Comparison of ENCODE assay signal across 9 cellular contexts in genomic region chr19:48646912-48647216, GRCh38. TPM values are rescaled to one million over a fixed set of nuclear protein-coding genes. Genes with fewer than 3 reads are reported as not detected.
DNase-seq lines count a peak whose midpoint lies in the region; ATAC-seq, FAIRE-seq and TF ChIP-seq lines count a peak whose summit lies in the region.
"Had no signal": no experiment of that assay in that cellular context is flagged by ENCODE, and none has a peak within 500 bp of the region (broad histone marks: within the 10 kb centered on the region; RNA-seq: fewer than 3 reads in every experiment).

No MANE protein-coding gene starts in this region.

- no peaks in the 10 kb centered on the region for H3K27me3 Mint-ChIP-seq in CD4-positive, alpha-beta memory T cell
- H3K27me3 Mint-ChIP-seq in astrocyte (ENCODE audit: low read depth, unreplicated experiment) = peaks cover 2% of the 10 kb centered on the region
- peaks cover 0 to 4% (median 0%) of the 10 kb centered on the region in 5 donors for H3K27me3 Mint-ChIP-seq in naive thymus-derived CD4-positive, alpha-beta T cell

- H2BK15ac ChIP-seq in IMR-90 (ENCODE audit: low read depth, low read length) = 0 out of 3 replicates have a peak overlapping the region, but pooled peaks have one; percentile 40

- H3K36me3 ChIP-seq in CD4-positive, alpha-beta memory T cell (ENCODE audit: insufficient read depth, low read length) = no peaks in the 10 kb centered on the region
- no peaks in the 10 kb centered on the region for H3K36me3 ChIP-seq in IMR-90 (ENCODE audit: control insufficient read depth, insufficient read depth, low read length)
- H3K36me3 ChIP-seq in astrocyte (ENCODE audit: insufficient read depth, low read length) = no peaks in the 10 kb centered on the region
- H3K36me3 ChIP-seq in naive thymus-derived CD4-positive, alpha-beta T cell (ENCODE audit: control insufficient read depth in 2 of 3, insufficient read depth in 3 of 3, low read length in 3 of 3) = no peaks in the 10 kb centered on the region

- H3K4me2 ChIP-seq in IMR-90 (ENCODE audit: low read depth, low read length) (0 out of 2 replicates have a peak overlapping the region, but pooled peaks have one; percentile 12), astrocyte (ENCODE audit: low read length) (peak overlapping the region; percentile 98)

- no peak for FAIRE-seq in astrocyte (lab: Jason Lieb, UNC)

- no peaks in the 10 kb centered on the region for H3K36me3 Mint-ChIP-seq in CD4-positive, alpha-beta memory T cell
- H3K36me3 Mint-ChIP-seq in astrocyte (ENCODE audit: low read depth, unreplicated experiment) = peaks cover 2% of the 10 kb centered on the region
- no peaks in the 10 kb centered on the region for H3K36me3 Mint-ChIP-seq in naive thymus-derived CD4-positive, alpha-beta T cell

- no peaks in the 10 kb centered on the region for H3K79me2 ChIP-seq in astrocyte (ENCODE audit: insufficient read depth, low read length)

- peak overlapping the region; percentile 58 for H2AK5ac ChIP-seq in IMR-90 (ENCODE audit: low read depth, low read length)

- H2BK20ac ChIP-seq in IMR-90 (ENCODE audit: low read depth, low read length) = 0 out of 2 replicates have a peak overlapping the region, but pooled peaks have one; percentile 14

- H2AFZ ChIP-seq in IMR-90 (replicated peaks; ENCODE audit: low read length, poor library complexity) (peak overlapping the region; percentile 64), astrocyte (ENCODE audit: low read depth, low read length) (no peak overlapping the region)

- H3K9me1 ChIP-seq in IMR-90 (ENCODE audit: insufficient read depth, low read length) = no peaks in the 10 kb centered on the region; the same call in 1 of the 2 replicates

- H3K23ac ChIP-seq in IMR-90 (ENCODE audit: low read depth, low read length) = no peak overlapping the region

- peaks cover 46% of the 10 kb centered on the region for H3K4me1 ChIP-seq in CD4-positive, alpha-beta memory T cell (ENCODE audit: insufficient read depth, low read length)
- H3K4me1 ChIP-seq in IMR-90 (ENCODE audit: control insufficient read depth, insufficient read depth, low read length) (peaks cover 5% of the 10 kb centered on the region), astrocyte (ENCODE audit: insufficient read depth, low read length) (peaks cover 19% of the 10 kb centered on the region)
- H3K4me1 ChIP-seq in naive thymus-derived CD4-positive, alpha-beta T cell (ENCODE audit: control insufficient read depth in 2 of 2, insufficient read depth in 2 of 2, low read length in 2 of 2) = peaks cover 21% of the 10 kb centered on the region in 2 donors

- no peaks in the 10 kb centered on the region for H3K27me3 ChIP-seq in CD4-positive, alpha-beta memory T cell (ENCODE audit: insufficient read depth, low read length)
- peaks cover under 1% of the 10 kb centered on the region; the same call in 1 of the 2 replicates for H3K27me3 ChIP-seq in IMR-90 (ENCODE audit: control insufficient read depth, insufficient read depth, low read length)
- H3K27me3 ChIP-seq in astrocyte (ENCODE audit: insufficient read depth, low read length) = no peaks in the 10 kb centered on the region
- no peaks in the 10 kb centered on the region for H3K27me3 ChIP-seq in naive thymus-derived CD4-positive, alpha-beta T cell (ENCODE audit: control insufficient read depth in 2 of 2, insufficient read depth in 2 of 2, low read length in 2 of 2)

- WGBS in IMR-90 (ENCODE audit: extremely low coverage in 2 of 2, insufficient read length in 1 of 2), 2 experiments = 20% methylated on average over 1 of the region's 3 CpGs; no CpG with 5 or more reads in 1 of the 2 experiments

- CTCF ChIA-PET in CD4-positive, alpha-beta memory T cell (lab: Charles Lee; ENCODE audit: partially characterized antibody) = interaction anchor here (1.3 to 2.6 kb wide), 7 partner anchors 10 to 346 kb away, joined by 5 to 34 read pairs (median 16); partner anchors contain the start of genes DBP, GYS1, HSD17B14 and RUVBL2
- CTCF ChIA-PET in IMR-90 (lab: Yijun Ruan, JAX) = no interaction called here
- CTCF ChIA-PET in naive thymus-derived CD4-positive, alpha-beta T cell (lab: Charles Lee) = interaction anchor here (0.6 to 2.1 kb wide), 6 partner anchors 9 to 218 kb away, joined by 3 to 11 read pairs (median 6); no protein-coding TSS in a partner anchor

- DNase-seq in CD4-positive, alpha-beta memory T cell = no peak
- DNase-seq in IMR-90 (no peak), astrocyte (ENCODE audit: low read depth) (no peak), C1 segment of cervical spinal cord (lab: John Stamatoyannopoulos, UW) (no peak), NCI-H187 treated with DMSO at 0.1 percent for 48 hours (lab: John Stamatoyannopoulos, UW) (no peak), OCI-M2 (lab: John Stamatoyannopoulos, UW; ENCODE audit: unreplicated experiment) (no peak)
- no peak for DNase-seq in naive thymus-derived CD4-positive, alpha-beta T cell

- no peak for TF ChIP-seq RAD21 in IMR-90 (IDR thresholded peaks at IDR 0.05; ENCODE audit: low read length)

- H4K20me1 ChIP-seq in IMR-90 (ENCODE audit: insufficient read depth, low read length) (no peaks in the 10 kb centered on the region), astrocyte (ENCODE audit: insufficient read depth, low read length) (no peaks in the 10 kb centered on the region)

- BruUV-seq in IMR-90 (replicated peaks; lab: Mats Ljungman, UMichigan) = no TSS peak

- no peak overlapping the region for H4K5ac ChIP-seq in IMR-90 (ENCODE audit: low read depth, low read length)

- dilution Hi-C loops in IMR-90 (cut with HindIII; ENCODE audit: low sequenced_read_pairs, unreplicated experiment) = no loop called here

- H3K56ac ChIP-seq in IMR-90 (ENCODE audit: extremely low read depth, insufficient read depth, low read length) = no peak overlapping the region

- peak overlapping the region; percentile 66 to 95 (median 83) for H3K27ac Mint-ChIP-seq in CD4-positive, alpha-beta memory T cell
- H3K27ac Mint-ChIP-seq in astrocyte (ENCODE audit: unreplicated experiment) = no peak overlapping the region
- peak overlapping the region; percentile 76 to 97 (median 94) for H3K27ac Mint-ChIP-seq in naive thymus-derived CD4-positive, alpha-beta T cell

- no peak overlapping the region for H2BK5ac ChIP-seq in IMR-90 (ENCODE audit: low read depth, low read length, poor library complexity, severe bottlenecking)

- H4K8ac ChIP-seq in IMR-90 (ENCODE audit: low read depth in 2 of 2, low read length in 2 of 2) = peak overlapping the region; percentile 44 to 57; a peak in 3 of 4 replicates

- no peak overlapping the region for H2AK9ac ChIP-seq in IMR-90 (replicated peaks; ENCODE audit: low read depth, low read length, poor library complexity)

- intact Hi-C loops in CD4-positive, alpha-beta memory T cell (cut with micrococcal nuclease) = loop anchor here (1.0 to 5.0 kb wide), 11 partner anchors 9 to 320 kb away; partner anchors contain the start of genes FTL, RPL18 and SPHK2
- intact Hi-C loops in IMR-90 (cut with micrococcal nuclease) = loop anchor here (2.0 to 10.0 kb wide), 3 partner anchors 138 to 318 kb away; partner anchors contain the start of gene FTL
- intact Hi-C loops in naive thymus-derived CD4-positive, alpha-beta T cell (cut with micrococcal nuclease) = loop anchor here (1.0 to 5.0 kb wide), 19 partner anchors 9 to 440 kb away; partner anchors contain the start of genes FTL (in 2 of the 2), RPL18 (in 1 of the 2), SNRNP70 (in 1 of the 2) and SPHK2 (in 1 of the 2)

- H2BK120ac ChIP-seq in IMR-90 (ENCODE audit: low read depth, low read length) = peak overlapping the region; percentile 21; the same call in 1 of the 2 replicates

- peaks cover 23 to 55% (median 39%) of the 10 kb centered on the region in 4 donors for H3K4me1 Mint-ChIP-seq in CD4-positive, alpha-beta memory T cell
- H3K4me1 Mint-ChIP-seq in astrocyte (ENCODE audit: low read depth, unreplicated experiment) = peaks cover 4% of the 10 kb centered on the region
- peaks cover 25 to 58% (median 43%) of the 10 kb centered on the region in 7 donors for H3K4me1 Mint-ChIP-seq in naive thymus-derived CD4-positive, alpha-beta T cell

- peak overlapping the region; percentile 4 to 70 (median 32) for H3K4me3 Mint-ChIP-seq in CD4-positive, alpha-beta memory T cell
- peak overlapping the region; percentile 30 for H3K4me3 Mint-ChIP-seq in astrocyte (ENCODE audit: unreplicated experiment)
- H3K4me3 Mint-ChIP-seq in naive thymus-derived CD4-positive, alpha-beta T cell = peak overlapping the region; percentile 14 to 99 (median 68)

- H3K9me3 ChIP-seq in CD4-positive, alpha-beta memory T cell (ENCODE audit: control insufficient read depth in 1 of 2, low read length in 2 of 2) = no peaks in the 10 kb centered on the region
- H3K9me3 ChIP-seq in IMR-90 (ENCODE audit: control insufficient read depth, insufficient read depth, low read length) = peaks cover 3% of the 10 kb centered on the region; the same call in 1 of the 2 replicates
- no peaks in the 10 kb centered on the region for H3K9me3 ChIP-seq in astrocyte (ENCODE audit: insufficient read depth, low read depth, low read length)
- no peaks in the 10 kb centered on the region for H3K9me3 ChIP-seq in naive thymus-derived CD4-positive, alpha-beta T cell (ENCODE audit: control insufficient read depth in 2 of 3, low read length in 3 of 3)

- TF ChIP-seq POLR2A in IMR-90 (IDR thresholded peaks at IDR 0.05; ENCODE audit: low read depth, low read length) = no peak

- no peak overlapping the region for H3K18ac ChIP-seq in IMR-90 (ENCODE audit: low read depth, low read length)

- peaks cover 0 to 1% (median 0%) of the 10 kb centered on the region in 8 donors for H3K9me3 Mint-ChIP-seq in CD4-positive, alpha-beta memory T cell
- no peaks in the 10 kb centered on the region for H3K9me3 Mint-ChIP-seq in astrocyte (ENCODE audit: unreplicated experiment)
- no peaks in the 10 kb centered on the region for H3K9me3 Mint-ChIP-seq in naive thymus-derived CD4-positive, alpha-beta T cell

- H3K9ac ChIP-seq in IMR-90 (ENCODE audit: low read depth, low read length) (no peak overlapping the region), astrocyte (ENCODE audit: low read length) (no peak overlapping the region)

- no peak overlapping the region for H3K27ac ChIP-seq in CD4-positive, alpha-beta memory T cell (ENCODE audit: low read depth, low read length)
- H3K27ac ChIP-seq in IMR-90 (ENCODE audit: insufficient read depth, low read length) (no peak overlapping the region), astrocyte (ENCODE audit: low read depth, low read length) (no peak overlapping the region)
- peak overlapping the region; percentile 79 for H3K27ac ChIP-seq in naive thymus-derived CD4-positive, alpha-beta T cell (ENCODE audit: low read depth, low read length)

- TF ChIP-seq CTCF in IMR-90 (conservative IDR thresholded peaks at IDR 0.05; ENCODE audit: low read depth, low read length) (no peak), astrocyte (IDR thresholded peaks at IDR 0.05; ENCODE audit: insufficient read depth, low read depth, low read length) (no peak)

- H4K91ac ChIP-seq in IMR-90 (ENCODE audit: insufficient read depth, low read depth, low read length) = peak overlapping the region; percentile 23; the same call in 1 of the 2 replicates

- no peak overlapping the region for H3K14ac ChIP-seq in IMR-90 (replicated peaks; ENCODE audit: low read depth, low read length)

- POLR2A ChIA-PET in CD4-positive, alpha-beta memory T cell (lab: Charles Lee; ENCODE audit: partially characterized antibody) = interaction anchor here (1.0 to 4.1 kb wide), 17 partner anchors 9 to 318 kb away, joined by 3 to 76 read pairs (median 10); partner anchors contain the start of genes DBP, FAM83E, FTL and PPP1R15A
- POLR2A ChIA-PET in IMR-90 (lab: Charles Lee; ENCODE audit: unreplicated experiment) = no interaction called here
- POLR2A ChIA-PET in naive thymus-derived CD4-positive, alpha-beta T cell (lab: Charles Lee) = interaction anchor here (0.5 to 3.0 kb wide), 10 partner anchors 10 to 317 kb away, joined by 3 to 36 read pairs (median 8); partner anchors contain the start of genes DBP, RASIP1, RPL18 and SPHK2

- no peaks in the 10 kb centered on the region for H3K79me1 ChIP-seq in IMR-90 (ENCODE audit: low read depth in 1 of 2, low read length in 2 of 2)

- H3K4me3 ChIP-seq in CD4-positive, alpha-beta memory T cell (ENCODE audit: low read length in 2 of 2) = no peak overlapping the region
- no peak overlapping the region for H3K4me3 ChIP-seq in IMR-90 (ENCODE audit: insufficient read depth, low read depth, low read length)
- no peak overlapping the region for H3K4me3 ChIP-seq in astrocyte (ENCODE audit: insufficient read depth, low read depth, low read length)
- H3K4me3 ChIP-seq in naive thymus-derived CD4-positive, alpha-beta T cell (ENCODE audit: low read length) = no peak overlapping the region

- in situ Hi-C loops in IMR-90 (cut with MboI; ENCODE audit: low sequenced_read_pairs) = loop anchor here (10.0 kb wide), 2 partner anchors 188 to 318 kb away; partner anchors contain the start of genes FTL and HSD17B14

- ATAC-seq in IMR-90 (ENCODE audit: low read depth) = no peak
- no peak for ATAC-seq in naive thymus-derived CD4-positive, alpha-beta T cell
- no peak for ATAC-seq in HG02571 (IDR thresholded peaks at IDR 0.05; ENCODE audit: unreplicated experiment)

- peak overlapping the region; percentile 32; the same call in 1 of the 2 replicates for H3K4ac ChIP-seq in IMR-90 (ENCODE audit: low read depth, low read length)

RNA-seq across cellular contexts. Expression of gene CA11, which starts 0.9 kb away (rescaled TPM):
- total RNA-seq in CD4-positive, alpha-beta memory T cell = 10 to 100 TPM; 13.7 to 15.4 TPM
- polyA plus RNA-seq in CD4-positive, alpha-beta memory T cell = 1 to 10 TPM; 5.0 to 9.4 TPM
- 1.3 and 1.7 TPM in 2 replicates for total RNA-seq in IMR-90 (2012; rRNA removed)
- 2.7 and 2.9 TPM in 2 replicates for polyA plus RNA-seq in IMR-90 (2012; rRNA removed)
- polyA plus RNA-seq in IMR-90 (2012; cell fraction: cytosol; rRNA removed) = 2.7 and 4.7 TPM in 2 replicates
- 2.7 and 3.3 TPM in 2 replicates for polyA plus RNA-seq in IMR-90 (2012; cell fraction: nucleus; rRNA removed; ENCODE audit: low replicate concordance)
- total RNA-seq in astrocyte = 9.5 and 9.8 TPM in 2 replicates
- total RNA-seq in naive thymus-derived CD4-positive, alpha-beta T cell = 10 to 100 TPM in 4 of 5 experiments, 1 to 10 TPM in 1; 7.5 to 20.5 (median 12.5) TPM
- polyA plus RNA-seq in naive thymus-derived CD4-positive, alpha-beta T cell = 1 to 10 TPM; 6.3 to 8.0 TPM

RNA-seq across cellular contexts. Expression of gene DBP, which starts 9.7 kb away (rescaled TPM):
- 10 to 100 TPM; 62.6 to 69.5 TPM for total RNA-seq in CD4-positive, alpha-beta memory T cell
- 100 to 1,000 TPM in 1 of 2 donors, 10 to 100 TPM in 1; 37.4 to 113 TPM for polyA plus RNA-seq in CD4-positive, alpha-beta memory T cell
- total RNA-seq in IMR-90 (2012; rRNA removed) (2.5 and 3.6 TPM in 2 replicates), astrocyte (1.2 and 1.5 TPM in 2 replicates)
- 3.0 and 3.6 TPM in 2 replicates for polyA plus RNA-seq in IMR-90 (2012; rRNA removed)
- 2.9 and 6.3 TPM in 2 replicates for polyA plus RNA-seq in IMR-90 (2012; cell fraction: cytosol; rRNA removed)
- polyA plus RNA-seq in IMR-90 (2012; cell fraction: nucleus; rRNA removed; ENCODE audit: low replicate concordance) = 2.2 and 2.6 TPM in 2 replicates
- total RNA-seq in naive thymus-derived CD4-positive, alpha-beta T cell = 10 to 100 TPM; 11.9 to 79.9 (median 33.2) TPM
- polyA plus RNA-seq in naive thymus-derived CD4-positive, alpha-beta T cell = 100 to 1,000 TPM in 1 of 2 donors, 10 to 100 TPM in 1; 61.7 to 130 TPM

RNA-seq across cellular contexts. Expression of gene NTN5, which starts 26.0 kb away (rescaled TPM):
- total RNA-seq in CD4-positive, alpha-beta memory T cell = 1 to 10 TPM; 2.3 to 3.3 TPM
- polyA plus RNA-seq in CD4-positive, alpha-beta memory T cell = under 1 TPM in 1 of 2 donors, not detected in 1; 0.62 TPM
- not detected in 2 replicates for total RNA-seq in IMR-90 (2012; rRNA removed)
- 0.11 and 0.19 TPM in 2 replicates for polyA plus RNA-seq in IMR-90 (2012; rRNA removed)
- 0.14 and 0.29 TPM in 2 replicates for polyA plus RNA-seq in IMR-90 (2012; cell fraction: cytosol; rRNA removed)
- 1.9 and 3.1 TPM in 2 replicates for polyA plus RNA-seq in IMR-90 (2012; cell fraction: nucleus; rRNA removed; ENCODE audit: low replicate concordance)
- total RNA-seq in astrocyte = 0.11 and 0.41 TPM in 2 replicates
- total RNA-seq in naive thymus-derived CD4-positive, alpha-beta T cell = 1 to 10 TPM in 4 of 5 experiments, under 1 TPM in 1; 0.99 to 5.9 (median 3.0) TPM
- under 1 TPM; 0.41 to 0.59 TPM for polyA plus RNA-seq in naive thymus-derived CD4-positive, alpha-beta T cell
- total RNA-seq: RPMI7951 had no signal

RNA-seq across cellular contexts. Expression of gene SPHK2, which starts 27.6 kb away (rescaled TPM):
- 10 to 100 TPM; 25.0 to 29.1 TPM for total RNA-seq in CD4-positive, alpha-beta memory T cell
- 1 to 10 TPM; 6.0 to 8.4 TPM for polyA plus RNA-seq in CD4-positive, alpha-beta memory T cell
- total RNA-seq in IMR-90 (2012; rRNA removed) (1.6 and 1.7 TPM in 2 replicates), astrocyte (25.4 and 29.4 TPM in 2 replicates)
- polyA plus RNA-seq in IMR-90 (2012; rRNA removed) = 9.9 and 11.9 TPM in 2 replicates
- polyA plus RNA-seq in IMR-90 (2012; cell fraction: cytosol; rRNA removed) = 10.3 and 12.8 TPM in 2 replicates
- polyA plus RNA-seq in IMR-90 (2012; cell fraction: nucleus; rRNA removed; ENCODE audit: low replicate concordance) = 24.1 and 56.8 TPM in 2 replicates
- total RNA-seq in naive thymus-derived CD4-positive, alpha-beta T cell = 10 to 100 TPM; 20.1 to 34.7 (median 30.5) TPM
- polyA plus RNA-seq in naive thymus-derived CD4-positive, alpha-beta T cell = 10 to 100 TPM; 11.2 to 11.7 TPM

RNA-seq across cellular contexts. Expression of gene RPL18, which starts 27.9 kb away (rescaled TPM):
- total RNA-seq in CD4-positive, alpha-beta memory T cell = 1,000 to 10,000 TPM; 2,357 to 2,448 TPM
- 1,000 to 10,000 TPM; 2,084 to 2,180 TPM for polyA plus RNA-seq in CD4-positive, alpha-beta memory T cell
- total RNA-seq in IMR-90 (2012; rRNA removed) = 1,909 and 2,552 TPM in 2 replicates
- 1,897 and 2,254 TPM in 2 replicates for polyA plus RNA-seq in IMR-90 (2012; rRNA removed)
- polyA plus RNA-seq in IMR-90 (2012; cell fraction: cytosol; rRNA removed) = 2,745 and 3,594 TPM in 2 replicates
- polyA plus RNA-seq in IMR-90 (2012; cell fraction: nucleus; rRNA removed; ENCODE audit: low replicate concordance) = 695 and 912 TPM in 2 replicates
- 1,046 and 1,102 TPM in 2 replicates for total RNA-seq in astrocyte
- 1,000 to 10,000 TPM; 1,570 to 2,826 (median 2,745) TPM for total RNA-seq in naive thymus-derived CD4-positive, alpha-beta T cell
- polyA plus RNA-seq in naive thymus-derived CD4-positive, alpha-beta T cell = 1,000 to 10,000 TPM; 2,813 to 2,817 TPM
